Comparison of ENCODE assay signal across 8 cellular contexts in genomic region chr6:26175428-26176181, GRCh38.
A peak's percentile ranks its signal among the peaks of the same experiment; 100 is the strongest.
DNase-seq lines count a peak whose midpoint lies in the region; ATAC-seq, FAIRE-seq and TF ChIP-seq lines count a peak whose summit lies in the region.

No MANE protein-coding gene starts in this region.

- no peaks in the 10 kb centered on the region for H3K27me3 ChIP-seq in prostate gland (replicated peaks; ENCODE audit: insufficient read depth)

- WGBS in prostate gland: 63% methylated on average over 5 of the region's 5 CpGs

- peak; percentile 96 for FAIRE-seq in A204.1 (lab: Jason Lieb, UNC)

- H3K36me3 ChIP-seq in prostate gland: no peaks in the 10 kb centered on the region

- H3K4me3 ChIP-seq in fibroblast of mammary gland (ENCODE audit: control insufficient read depth, low read depth, low read length) (no peak overlapping the region), prostate gland (no peak overlapping the region)

- H3K27ac ChIP-seq in prostate gland: no peak overlapping the region

- DNase-seq in ELF-1 (ENCODE audit: low read depth, low spot score) (peak; percentile 44), NCI-H2029 treated with DMSO at 0.1 percent for 48 hours (lab: John Stamatoyannopoulos, UW) (peak; percentile 60), fibroblast of mammary gland (ENCODE audit: low read depth) (peak; percentile 80), prostate gland (ENCODE audit: low spot score) (no peak), middle frontal gyrus (ENCODE audit: extremely low spot score, low spot score) (no peak)
- DNase-seq in activated CD4-positive, alpha-beta T cell treated with anti-CD3 and anti-CD28 coated beads for 48 hours: peak; percentile 60

- ATAC-seq in GM21528 (IDR thresholded peaks at IDR 0.05; ENCODE audit: low FRiP score, unreplicated experiment): no peak

- H3K9me3 ChIP-seq in prostate gland: no peaks in the 10 kb centered on the region

- intact Hi-C loops in prostate gland (cut with DNase I): loop anchor here (5.0 kb wide), 1 partner anchor 143 kb away; a partner anchor contains a TSS

- TF ChIP-seq CTCF in fibroblast of mammary gland (conservative IDR thresholded peaks at IDR 0.05; ENCODE audit: control insufficient read depth, insufficient read depth, low read depth, low read length) (peak; percentile 74), prostate gland (IDR thresholded peaks at IDR 0.05) (peak in 3 of 4 experiments; percentile 43 to 62 (median 59))

- no peak for TF ChIP-seq POLR2A in prostate gland (IDR thresholded peaks at IDR 0.05)

- no peaks in the 10 kb centered on the region for H3K4me1 ChIP-seq in prostate gland (replicated peaks)

Comparison
In these comparisons a context has a peak if more than half of its experiments do, and no peak if none do; other contexts are left out.
1. DNase-seq: peak in ELF-1 (single experiment), NCI-H2029 treated with DMSO at 0.1 percent for 48 hours (single experiment), activated CD4-positive, alpha-beta T cell treated with anti-CD3 and anti-CD28 coated beads for 48 hours (single experiment) and fibroblast of mammary gland (single experiment); none in prostate gland (single experiment) and middle frontal gyrus (single experiment).